Comparison of ENCODE assay signal across 15 cellular contexts in the genomic region with DNA sequence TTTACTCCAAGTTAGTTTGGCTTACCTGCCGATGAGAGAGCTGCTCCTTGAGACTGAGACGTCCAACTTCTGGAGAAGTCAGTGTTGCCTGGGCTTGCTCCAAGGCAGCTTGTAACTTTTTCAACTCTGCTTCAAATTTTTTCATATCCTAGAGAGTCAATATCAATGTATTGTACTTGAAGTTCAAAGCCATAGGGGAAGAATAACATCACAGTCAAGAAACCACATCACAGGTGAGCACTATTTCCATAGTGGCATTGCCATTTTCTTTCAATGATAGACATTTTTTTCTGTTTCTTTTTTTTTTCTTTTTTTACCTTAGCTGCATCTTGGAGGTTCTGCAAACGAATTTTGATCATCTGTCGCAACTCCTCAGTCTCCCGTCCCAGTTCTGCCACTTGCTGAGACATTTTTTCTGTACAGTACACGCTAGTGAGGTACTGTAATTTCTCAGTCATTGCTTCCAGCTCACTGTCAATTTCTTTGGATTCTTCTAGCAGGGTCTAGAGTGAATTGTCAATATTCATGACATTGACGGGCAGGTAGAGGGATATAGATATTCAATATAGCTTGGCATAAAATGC.
"Had no signal": no experiment of that assay in that cellular context is flagged by ENCODE, and none has a peak within 500 bp of the region (broad histone marks: within the 10 kb centered on the region; RNA-seq: fewer than 3 reads in every experiment).

No MANE protein-coding gene starts in this region.

- H3K9me3 ChIP-seq: lower lobe of right lung, sigmoid colon, suprapubic skin had no signal

- H3K4me3 Mint-ChIP-seq: activated CD8-positive, alpha-beta memory T cell treated with anti-CD3 and anti-CD28 coated beads, Interleukin-2, amount 10 ng/mL, durations not matched to agents 7 days and 5 days; natural killer cell treated with Interleukin-12 subunit alpha and Interleukin-12 subunit beta and Interleukin-15 and Interleukin-18, amount 100 ng/mL, for 72 hours; stimulated activated naive B cell treated with anti-CD40 and anti-IgM and Interleukin-4, amounts not matched to agents 10 μg/mL and 1 μg/mL and 100 μg/mL, for 72 hours had no signal

- H3K27ac ChIP-seq: brain microvascular endothelial cell, coronary artery, lower lobe of right lung, sigmoid colon, suprapubic skin, VCaP had no signal

- H3K27me3 Mint-ChIP-seq: activated CD8-positive, alpha-beta memory T cell treated with anti-CD3 and anti-CD28 coated beads, Interleukin-2, amount 10 ng/mL, durations not matched to agents 7 days and 5 days; natural killer cell treated with Interleukin-12 subunit alpha and Interleukin-12 subunit beta and Interleukin-15 and Interleukin-18, amount 100 ng/mL, for 72 hours had no signal

- H3K27me3 ChIP-seq: brain microvascular endothelial cell, sigmoid colon, suprapubic skin had no signal

- H3K4me1 ChIP-seq: lower lobe of right lung, sigmoid colon, suprapubic skin had no signal

- H3K4me3 ChIP-seq: coronary artery, lower lobe of right lung, sigmoid colon, suprapubic skin had no signal

- H3K36me3 Mint-ChIP-seq: activated CD8-positive, alpha-beta memory T cell treated with anti-CD3 and anti-CD28 coated beads, Interleukin-2, amount 10 ng/mL, durations not matched to agents 7 days and 5 days; natural killer cell treated with Interleukin-12 subunit alpha and Interleukin-12 subunit beta and Interleukin-15 and Interleukin-18, amount 100 ng/mL, for 72 hours; stimulated activated naive B cell treated with anti-CD40 and anti-IgM and Interleukin-4, amounts not matched to agents 10 μg/mL and 1 μg/mL and 100 μg/mL, for 72 hours had no signal

- H3K27ac Mint-ChIP-seq: activated CD8-positive, alpha-beta memory T cell treated with anti-CD3 and anti-CD28 coated beads, Interleukin-2, amount 10 ng/mL, durations not matched to agents 7 days and 5 days; natural killer cell treated with Interleukin-12 subunit alpha and Interleukin-12 subunit beta and Interleukin-15 and Interleukin-18, amount 100 ng/mL, for 72 hours; stimulated activated naive B cell treated with anti-CD40 and anti-IgM and Interleukin-4, amounts not matched to agents 10 μg/mL and 1 μg/mL and 100 μg/mL, for 72 hours had no signal

- ATAC-seq: left colon, SK-N-SH treated with all-trans-retinoic acid at 6 μM for 48 hours had no signal

- DNase-seq: aorta; brain microvascular endothelial cell; erythroblast; foreskin melanocyte; glutamatergic neuron; lower lobe of right lung; sigmoid colon; stimulated activated naive B cell treated with anti-CD40 and anti-IgM and Interleukin-4, amounts not matched to agents 10 μg/mL and 1 μg/mL and 100 μg/mL, for 72 hours had no signal

- H3K9me3 Mint-ChIP-seq: natural killer cell treated with Interleukin-12 subunit alpha and Interleukin-12 subunit beta and Interleukin-15 and Interleukin-18, amount 100 ng/mL, for 72 hours; stimulated activated naive B cell treated with anti-CD40 and anti-IgM and Interleukin-4, amounts not matched to agents 10 μg/mL and 1 μg/mL and 100 μg/mL, for 72 hours had no signal
